Comparison of ENCODE assay signal across 1 cellular context in the genomic region with DNA sequence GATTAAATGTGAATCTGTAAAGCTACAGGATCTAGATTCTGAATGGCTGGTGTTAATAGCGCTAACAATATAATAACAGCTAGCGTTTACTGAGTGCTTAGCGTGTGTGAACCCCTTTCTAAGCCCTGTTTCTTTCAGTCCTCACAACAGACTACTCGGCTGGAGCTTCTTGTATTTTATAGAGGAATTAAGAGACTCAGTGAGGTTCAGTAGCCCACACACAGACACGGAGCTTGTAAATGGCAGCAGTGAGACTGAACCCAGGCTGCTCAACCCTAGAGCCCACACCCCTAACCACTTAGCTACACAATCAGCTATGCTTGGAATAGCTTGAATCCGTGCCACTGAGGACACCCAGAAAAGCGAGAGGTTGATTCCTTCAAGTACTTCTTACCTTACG.
TF ChIP-seq lines count a peak whose summit lies in the region.

No MANE protein-coding gene starts in this region.

TF ChIP-seq in GM23338, 12 proteins besides CTCF, POLR2A, EP300 and RAD21 (continued from another document):
- TF ChIP-seq REST (IDR thresholded peaks at IDR 0.05; ENCODE audit: unreplicated experiment) (no peak), POLR2AphosphoS5 (IDR thresholded peaks at IDR 0.05; ENCODE audit: low read depth) (no peak), CREB1 (CRISPR knock-in tag; IDR thresholded peaks at IDR 0.05; ENCODE audit: low read depth) (no peak), NANOG (IDR thresholded peaks at IDR 0.05; ENCODE audit: borderline replicate concordance) (no peak)
- TF ChIP-seq, protein P1, sequence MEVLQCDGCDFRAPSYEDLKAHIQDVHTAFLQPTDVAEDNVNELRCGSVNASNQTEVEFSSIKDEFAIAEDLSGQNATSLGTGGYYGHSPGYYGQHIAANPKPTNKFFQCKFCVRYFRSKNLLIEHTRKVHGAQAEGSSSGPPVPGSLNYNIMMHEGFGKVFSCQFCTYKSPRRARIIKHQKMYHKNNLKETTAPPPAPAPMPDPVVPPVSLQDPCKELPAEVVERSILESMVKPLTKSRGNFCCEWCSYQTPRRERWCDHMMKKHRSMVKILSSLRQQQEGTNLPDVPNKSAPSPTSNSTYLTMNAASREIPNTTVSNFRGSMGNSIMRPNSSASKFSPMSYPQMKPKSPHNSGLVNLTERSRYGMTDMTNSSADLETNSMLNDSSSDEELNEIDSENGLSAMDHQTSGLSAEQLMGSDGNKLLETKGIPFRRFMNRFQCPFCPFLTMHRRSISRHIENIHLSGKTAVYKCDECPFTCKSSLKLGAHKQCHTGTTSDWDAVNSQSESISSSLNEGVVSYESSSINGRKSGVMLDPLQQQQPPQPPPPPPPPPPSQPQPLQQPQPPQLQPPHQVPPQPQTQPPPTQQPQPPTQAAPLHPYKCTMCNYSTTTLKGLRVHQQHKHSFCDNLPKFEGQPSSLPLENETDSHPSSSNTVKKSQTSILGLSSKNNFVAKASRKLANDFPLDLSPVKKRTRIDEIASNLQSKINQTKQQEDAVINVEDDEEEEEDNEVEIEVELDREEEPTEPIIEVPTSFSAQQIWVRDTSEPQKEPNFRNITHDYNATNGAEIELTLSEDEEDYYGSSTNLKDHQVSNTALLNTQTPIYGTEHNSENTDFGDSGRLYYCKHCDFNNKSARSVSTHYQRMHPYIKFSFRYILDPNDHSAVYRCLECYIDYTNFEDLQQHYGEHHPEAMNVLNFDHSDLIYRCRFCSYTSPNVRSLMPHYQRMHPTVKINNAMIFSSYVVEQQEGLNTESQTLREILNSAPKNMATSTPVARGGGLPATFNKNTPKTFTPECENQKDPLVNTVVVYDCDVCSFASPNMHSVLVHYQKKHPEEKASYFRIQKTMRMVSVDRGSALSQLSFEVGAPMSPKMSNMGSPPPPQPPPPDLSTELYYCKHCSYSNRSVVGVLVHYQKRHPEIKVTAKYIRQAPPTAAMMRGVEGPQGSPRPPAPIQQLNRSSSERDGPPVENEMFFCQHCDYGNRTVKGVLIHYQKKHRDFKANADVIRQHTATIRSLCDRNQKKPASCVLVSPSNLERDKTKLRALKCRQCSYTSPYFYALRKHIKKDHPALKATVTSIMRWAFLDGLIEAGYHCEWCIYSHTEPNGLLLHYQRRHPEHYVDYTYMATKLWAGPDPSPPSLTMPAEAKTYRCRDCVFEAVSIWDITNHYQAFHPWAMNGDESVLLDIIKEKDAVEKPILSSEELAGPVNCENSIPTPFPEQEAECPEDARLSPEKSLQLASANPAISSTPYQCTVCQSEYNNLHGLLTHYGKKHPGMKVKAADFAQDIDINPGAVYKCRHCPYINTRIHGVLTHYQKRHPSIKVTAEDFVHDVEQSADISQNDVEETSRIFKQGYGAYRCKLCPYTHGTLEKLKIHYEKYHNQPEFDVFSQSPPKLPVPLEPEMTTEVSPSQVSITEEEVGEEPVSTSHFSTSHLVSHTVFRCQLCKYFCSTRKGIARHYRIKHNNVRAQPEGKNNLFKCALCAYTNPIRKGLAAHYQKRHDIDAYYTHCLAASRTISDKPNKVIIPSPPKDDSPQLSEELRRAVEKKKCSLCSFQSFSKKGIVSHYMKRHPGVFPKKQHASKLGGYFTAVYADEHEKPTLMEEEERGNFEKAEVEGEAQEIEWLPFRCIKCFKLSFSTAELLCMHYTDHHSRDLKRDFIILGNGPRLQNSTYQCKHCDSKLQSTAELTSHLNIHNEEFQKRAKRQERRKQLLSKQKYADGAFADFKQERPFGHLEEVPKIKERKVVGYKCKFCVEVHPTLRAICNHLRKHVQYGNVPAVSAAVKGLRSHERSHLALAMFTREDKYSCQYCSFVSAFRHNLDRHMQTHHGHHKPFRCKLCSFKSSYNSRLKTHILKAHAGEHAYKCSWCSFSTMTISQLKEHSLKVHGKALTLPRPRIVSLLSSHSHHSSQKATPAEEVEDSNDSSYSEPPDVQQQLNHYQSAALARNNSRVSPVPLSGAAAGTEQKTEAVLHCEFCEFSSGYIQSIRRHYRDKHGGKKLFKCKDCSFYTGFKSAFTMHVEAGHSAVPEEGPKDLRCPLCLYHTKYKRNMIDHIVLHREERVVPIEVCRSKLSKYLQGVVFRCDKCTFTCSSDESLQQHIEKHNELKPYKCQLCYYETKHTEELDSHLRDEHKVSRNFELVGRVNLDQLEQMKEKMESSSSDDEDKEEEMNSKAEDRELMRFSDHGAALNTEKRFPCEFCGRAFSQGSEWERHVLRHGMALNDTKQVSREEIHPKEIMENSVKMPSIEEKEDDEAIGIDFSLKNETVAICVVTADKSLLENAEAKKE (CRISPR knock-in tag; IDR thresholded peaks at IDR 0.05), result no peak
TF ChIP-seq in GM23338: peak in this region for 0.
